In genomic region chr12:115938794-115939377, GRCh38 we compare ENCODE assay signal across 37 cellular contexts.
DNase-seq lines count a peak whose midpoint lies in the region; ATAC-seq, FAIRE-seq and TF ChIP-seq lines count a peak whose summit lies in the region.
"Had no signal": no experiment of that assay in that cellular context is flagged by ENCODE, and none has a peak within 500 bp of the region (broad histone marks: within the 10 kb centered on the region; RNA-seq: fewer than 3 reads in every experiment).

No MANE protein-coding gene starts in this region.

- H3K4me2 ChIP-seq in HepG2 (ENCODE audit: low read depth, low read length) (no peak overlapping the region), K562 (ENCODE audit: insufficient read depth, low read length) (no peak overlapping the region)
- H3K4me2 ChIP-seq: A549; BLaER1; BLaER1 treated with 17β-estradiol and CSF1 and Interleukin-3, amounts not matched to agents 10 nM and 100 nM had no signal

- H4K20me1 ChIP-seq in HepG2 (ENCODE audit: insufficient read depth, low read length) (no peaks in the 10 kb centered on the region), K562 (replicated peaks; ENCODE audit: control insufficient read depth, insufficient read depth, low read length) (no peaks in the 10 kb centered on the region)
- H4K20me1 ChIP-seq: BLaER1; BLaER1 treated with 17β-estradiol and CSF1 and Interleukin-3, amounts not matched to agents 10 nM and 100 nM had no signal

- DNase-seq in activated T-cell treated with anti-CD3 and anti-CD28 coated beads, Interleukin-2, amount 50 U/mL, for 72 hours: no peak
- no peak for DNase-seq in activated T-cell treated with anti-CD3 and anti-CD28 coated beads, Interleukin-2, amount 50 U/mL, for 4 hours
- DNase-seq in HepG2 (ENCODE audit: low spot score): no peak
- no peak for DNase-seq in right lobe of liver
- no peak for DNase-seq in K562 (ENCODE audit: extremely low read depth in 1 of 4, low spot score in 3 of 4)
- DNase-seq in brain microvascular endothelial cell: no peak
- DNase-seq in activated naive CD8-positive, alpha-beta T cell treated with anti-CD3 and anti-CD28 coated beads, Interleukin-2, amount 50 U/mL, for 24 hours: no peak
- DNase-seq: 8988T; ACHN; AML-193; BE2C; C1 segment of cervical spinal cord; Caco-2; Calu3; CD4-positive, alpha-beta memory T cell; CD4-positive, alpha-beta T cell; CD4-positive, CD25-positive, alpha-beta regulatory T cell; CD8-positive, alpha-beta memory T cell; CD8-positive, alpha-beta T cell; COR-L47; DMS 273 treated with DMSO at 0.1 percent for 48 hours; DMS153; DMS53; DMS79; DMS79 treated with DMSO at 0.1 percent for 48 hours; DND-41; EL had no signal

- BruUV-seq in HepG2 (replicated peaks; lab: Mats Ljungman, UMichigan) (no TSS peak), K562 (replicated peaks; lab: Mats Ljungman, UMichigan) (no TSS peak)

- H3K4me1 ChIP-seq in HepG2 (ENCODE audit: insufficient read depth, low read length) (peaks cover 10% of the 10 kb centered on the region), right lobe of liver (peaks cover 0 to 6% (median 3%) of the 10 kb centered on the region in 4 donors), HEK293 (ENCODE audit: control insufficient read depth, insufficient read depth, low read length) (no peaks in the 10 kb centered on the region), K562 (replicated peaks in 1 of 2; ENCODE audit: control insufficient read depth in 2 of 2, insufficient read depth in 2 of 2, low read length in 2 of 2) (no peaks in the 10 kb centered on the region)
- H3K4me1 ChIP-seq: A549, BE2C, BLaER1, Caco-2 had no signal

- CTCF ChIA-PET in HepG2 (lab: Yijun Ruan, JAX; ENCODE audit: low intra/inter-chr PET ratio, low total read pairs): no interaction called here
- CTCF ChIA-PET in HEK293 (lab: Yijun Ruan, JAX): interaction anchor here (0.7 to 1.6 kb wide), 3 partner anchors 19 to 1052 kb away, joined by 3 to 4 read pairs (median 4); no protein-coding TSS in a partner anchor
- CTCF ChIA-PET in K562 (lab: Yijun Ruan, JAX; ENCODE audit: low intra/inter-chr PET ratio): no interaction called here

- no peaks in the 10 kb centered on the region for H3K79me2 ChIP-seq in HepG2 (ENCODE audit: insufficient read depth, low read length)
- no peaks in the 10 kb centered on the region for H3K79me2 ChIP-seq in K562 (ENCODE audit: control insufficient read depth, insufficient read depth, low read length)

- POLR2A ChIA-PET in HepG2 (lab: Yijun Ruan, JAX): no interaction called here
- POLR2A ChIA-PET in HEK293 (lab: Yijun Ruan, JAX): no interaction called here
- POLR2A ChIA-PET in K562 (lab: Yijun Ruan, JAX): no interaction called here

- FAIRE-seq in HepG2 (lab: Jason Lieb, UNC): no peak
- FAIRE-seq in K562 (lab: Jason Lieb, UNC): no peak
- FAIRE-seq: A204.1, A549, D721Med had no signal

- TF ChIP-seq EP300 in HepG2 (IDR thresholded peaks at IDR 0.05; ENCODE audit: low read depth in 2 of 2, low read length in 2 of 2): no peak
- TF ChIP-seq EP300 in HepG2 (CRISPR knock-in tag; IDR thresholded peaks at IDR 0.05; ENCODE audit: borderline replicate concordance): no peak
- no peak for TF ChIP-seq EP300 in K562 (IDR thresholded peaks at IDR 0.05; ENCODE audit: low read length)

- peaks cover 3 to 5% of the 10 kb centered on the region in 2 donors for H3K9me3 Mint-ChIP-seq in activated T-cell treated with anti-CD3 and anti-CD28 coated beads, Interleukin-2, amount 50 U/mL, for 72 hours
- H3K9me3 Mint-ChIP-seq in activated T-cell treated with anti-CD3 and anti-CD28 coated beads, Interleukin-2, amount 50 U/mL, for 4 hours: peaks cover 9% of the 10 kb centered on the region
- H3K9me3 Mint-ChIP-seq in activated naive CD8-positive, alpha-beta T cell treated with anti-CD3 and anti-CD28 coated beads, Interleukin-2, amount 50 U/mL, for 24 hours: peaks cover 9% of the 10 kb centered on the region

- H3K27ac Mint-ChIP-seq in activated T-cell treated with anti-CD3 and anti-CD28 coated beads, Interleukin-2, amount 50 U/mL, for 72 hours: peak overlapping the region; percentile 12
- H3K27ac Mint-ChIP-seq in activated naive CD8-positive, alpha-beta T cell treated with anti-CD3 and anti-CD28 coated beads, Interleukin-2, amount 50 U/mL, for 24 hours: no peak overlapping the region
- H3K27ac Mint-ChIP-seq: B cell; CD14-positive monocyte; CD4-positive, alpha-beta memory T cell; CD4-positive, alpha-beta T cell; CD8-positive, alpha-beta memory T cell; CD8-positive, alpha-beta T cell had no signal

- H3K36me3 ChIP-seq in HepG2 (replicated peaks in 1 of 2; ENCODE audit: control insufficient read depth in 1 of 2, insufficient read depth in 2 of 2, low read length in 2 of 2) (no peaks in the 10 kb centered on the region), right lobe of liver (no peaks in the 10 kb centered on the region), HEK293 (ENCODE audit: control insufficient read depth in 2 of 2, insufficient read depth in 1 of 2, low read length in 2 of 2) (no peaks in the 10 kb centered on the region), K562 (ENCODE audit: control insufficient read depth, insufficient read depth, low read length) (no peaks in the 10 kb centered on the region), brain microvascular endothelial cell (replicated peaks) (no peaks in the 10 kb centered on the region)
- H3K36me3 ChIP-seq: BE2C; BLaER1; BLaER1 treated with 17β-estradiol and CSF1 and Interleukin-3, amounts not matched to agents 10 nM and 100 nM had no signal

- TF ChIP-seq RAD21 in HepG2 (CRISPR knock-in tag; IDR thresholded peaks at IDR 0.05): no peak
- no peak for TF ChIP-seq RAD21 in K562 (CRISPR knock-in tag; conservative IDR thresholded peaks at IDR 0.05 in 1 of 2, IDR thresholded peaks at IDR 0.05 in 1 of 2)

- intact Hi-C loops in HepG2 (cut with micrococcal nuclease; ENCODE audit: unreplicated experiment): no loop called here
- intact Hi-C loops in right lobe of liver (cut with DNase I): no loop called here
- intact Hi-C loops in K562 (cut with micrococcal nuclease): no loop called here

- in situ Hi-C loops in HepG2 (cut with HindIII; ENCODE audit: extremely low pct_ligation_motif_present, low pct_unique_long_range_greater_than_20kb): no loop called here
- in situ Hi-C loops in K562 (cut with MboI): loop anchor here (25.0 kb wide), 1 partner anchor 1952 kb away; no protein-coding TSS in a partner anchor
- in situ Hi-C loops in brain microvascular endothelial cell (cut with HindIII; ENCODE audit: low pct_ligation_motif_present, low sequenced_read_pairs): no loop called here

- peaks cover 3 to 7% of the 10 kb centered on the region in 2 donors for H3K36me3 Mint-ChIP-seq in activated T-cell treated with anti-CD3 and anti-CD28 coated beads, Interleukin-2, amount 50 U/mL, for 72 hours (ENCODE audit: insufficient read depth in 2 of 2)
- H3K36me3 Mint-ChIP-seq in activated T-cell treated with anti-CD3 and anti-CD28 coated beads, Interleukin-2, amount 50 U/mL, for 4 hours (ENCODE audit: insufficient read depth): peaks cover 2% of the 10 kb centered on the region
- peaks cover 1% of the 10 kb centered on the region for H3K36me3 Mint-ChIP-seq in activated naive CD8-positive, alpha-beta T cell treated with anti-CD3 and anti-CD28 coated beads, Interleukin-2, amount 50 U/mL, for 24 hours (ENCODE audit: low read depth)
- H3K36me3 Mint-ChIP-seq: CD14-positive monocyte; CD4-positive, alpha-beta memory T cell; CD4-positive, CD25-positive, alpha-beta regulatory T cell; CD8-positive, alpha-beta memory T cell; CD8-positive, alpha-beta T cell had no signal

- TF ChIP-seq POLR2A in HepG2 (IDR thresholded peaks at IDR 0.05; ENCODE audit: insufficient read depth in 1 of 2, low read depth in 2 of 2, low read length in 2 of 2): no peak
- no peak for TF ChIP-seq POLR2A in right lobe of liver (IDR thresholded peaks at IDR 0.05)
- TF ChIP-seq POLR2A in K562 (conservative IDR thresholded peaks at IDR 0.05): no peak

- no peak overlapping the region for H3K27ac ChIP-seq in HepG2 (ENCODE audit: extremely low read length, insufficient read depth, low read length)
- no peak overlapping the region for H3K27ac ChIP-seq in right lobe of liver
- H3K27ac ChIP-seq in HEK293 (ENCODE audit: extremely low read depth, low read depth, low read length): no peak overlapping the region
- H3K27ac ChIP-seq in K562 (ENCODE audit: extremely low read depth, low read depth, low read length): no peak overlapping the region
- H3K27ac ChIP-seq in brain microvascular endothelial cell: no peak overlapping the region
- H3K27ac ChIP-seq: 22Rv1; A549; BLaER1; BLaER1 treated with 17β-estradiol and CSF1 and Interleukin-3, amounts not matched to agents 10 nM and 100 nM; C4-2B had no signal

- H3K27me3 ChIP-seq in HepG2 (ENCODE audit: control insufficient read depth in 1 of 2, insufficient read depth in 2 of 2, low read length in 2 of 2) (no peaks in the 10 kb centered on the region), right lobe of liver (no peaks in the 10 kb centered on the region), K562 (ENCODE audit: control insufficient read depth in 2 of 2, insufficient read depth in 2 of 2, low read length in 2 of 2) (no peaks in the 10 kb centered on the region; a peak in 1 of 5 replicates), brain microvascular endothelial cell (replicated peaks) (no peaks in the 10 kb centered on the region)
- H3K27me3 ChIP-seq: BE2C; BLaER1; BLaER1 treated with 17β-estradiol and CSF1 and Interleukin-3, amounts not matched to agents 10 nM and 100 nM had no signal

- H3K4me1 Mint-ChIP-seq in activated T-cell treated with anti-CD3 and anti-CD28 coated beads, Interleukin-2, amount 50 U/mL, for 72 hours (ENCODE audit: low read depth): no peaks in the 10 kb centered on the region
- H3K4me1 Mint-ChIP-seq in activated T-cell treated with anti-CD3 and anti-CD28 coated beads, Interleukin-2, amount 50 U/mL, for 4 hours (ENCODE audit: low read depth): no peaks in the 10 kb centered on the region
- no peaks in the 10 kb centered on the region for H3K4me1 Mint-ChIP-seq in activated naive CD8-positive, alpha-beta T cell treated with anti-CD3 and anti-CD28 coated beads, Interleukin-2, amount 50 U/mL, for 24 hours
- H3K4me1 Mint-ChIP-seq: B cell; CD14-positive monocyte; CD4-positive, alpha-beta memory T cell; CD4-positive, CD25-positive, alpha-beta regulatory T cell; CD8-positive, alpha-beta memory T cell had no signal

- H3K9me3 ChIP-seq in HepG2 (ENCODE audit: low read length) (peaks cover 10% of the 10 kb centered on the region; the same call in 1 of the 2 replicates), right lobe of liver (no peaks in the 10 kb centered on the region), HEK293 (ENCODE audit: control insufficient read depth, insufficient read depth, low read depth, low read length) (no peaks in the 10 kb centered on the region), K562 (replicated peaks; ENCODE audit: control insufficient read depth, insufficient read depth, low read depth, low read length) (no peaks in the 10 kb centered on the region)
- H3K9me3 ChIP-seq: BE2C, Caco-2 had no signal

- no peak overlapping the region for H3K4me3 ChIP-seq in HepG2 (replicated peaks in 1 of 3; ENCODE audit: insufficient read depth in 1 of 3, low read depth in 2 of 3, low read length in 3 of 3)
- H3K4me3 ChIP-seq in right lobe of liver: no peak overlapping the region
- no peak overlapping the region for H3K4me3 ChIP-seq in HEK293 (ENCODE audit: low read depth, low read length)
- H3K4me3 ChIP-seq in K562: no peak overlapping the region
- H3K4me3 ChIP-seq in brain microvascular endothelial cell (ENCODE audit: low read depth, low read length): no peak overlapping the region
- H3K4me3 ChIP-seq: A549; BLaER1; BLaER1 treated with 17β-estradiol and CSF1 and Interleukin-3, amounts not matched to agents 10 nM and 100 nM had no signal

- H3K9me1 ChIP-seq in K562 (ENCODE audit: control insufficient read depth, insufficient read depth, low read length): no peaks in the 10 kb centered on the region

- ATAC-seq in activated T-cell treated with anti-CD3 and anti-CD28 coated beads, Interleukin-2, amount 50 U/mL, for 72 hours (replicated peaks in 1 of 2): no peak
- no peak for ATAC-seq in activated T-cell treated with anti-CD3 and anti-CD28 coated beads, Interleukin-2, amount 50 U/mL, for 4 hours
- ATAC-seq in HepG2: no peak
- no peak for ATAC-seq in right lobe of liver
- no peak for ATAC-seq in K562
- ATAC-seq in activated naive CD8-positive, alpha-beta T cell treated with anti-CD3 and anti-CD28 coated beads, Interleukin-2, amount 50 U/mL, for 24 hours: no peak
- ATAC-seq: A549; CD8-positive, alpha-beta T cell had no signal

- peaks cover 7% of the 10 kb centered on the region for H3K27me3 Mint-ChIP-seq in activated T-cell treated with anti-CD3 and anti-CD28 coated beads, Interleukin-2, amount 50 U/mL, for 72 hours (ENCODE audit: low read depth)
- H3K27me3 Mint-ChIP-seq in activated T-cell treated with anti-CD3 and anti-CD28 coated beads, Interleukin-2, amount 50 U/mL, for 4 hours (ENCODE audit: low read depth): peaks cover 11% of the 10 kb centered on the region
- H3K27me3 Mint-ChIP-seq in activated naive CD8-positive, alpha-beta T cell treated with anti-CD3 and anti-CD28 coated beads, Interleukin-2, amount 50 U/mL, for 24 hours: peaks cover 4% of the 10 kb centered on the region
- H3K27me3 Mint-ChIP-seq: CD4-positive, CD25-positive, alpha-beta regulatory T cell had no signal

- H3K9ac ChIP-seq in HepG2 (ENCODE audit: insufficient read depth, low read depth, low read length) (no peak overlapping the region), K562 (ENCODE audit: insufficient read depth in 1 of 2, low read depth in 2 of 2, low read length in 2 of 2) (no peak overlapping the region)
- H3K9ac ChIP-seq: BLaER1; BLaER1 treated with 17β-estradiol and CSF1 and Interleukin-3, amounts not matched to agents 10 nM and 100 nM had no signal

- WGBS in HepG2 (ENCODE audit: low lambda C conversion rate): 6% methylated on average over 1 of the region's 1 CpG
- WGBS in right lobe of liver (ENCODE audit: insufficient coverage, low coverage, low lambda C conversion rate, missing lambda C conversion rate): 65% methylated on average over 1 of the region's 1 CpG
- WGBS in K562 (ENCODE audit: insufficient coverage, low coverage, missing lambda C conversion rate): 17% methylated on average over 1 of the region's 1 CpG

- H2AFZ ChIP-seq in HepG2 (ENCODE audit: low read length) (no peak overlapping the region), K562 (ENCODE audit: low read depth, low read length) (no peak overlapping the region)

- no peak overlapping the region for H3K4me3 Mint-ChIP-seq in activated T-cell treated with anti-CD3 and anti-CD28 coated beads, Interleukin-2, amount 50 U/mL, for 72 hours
- H3K4me3 Mint-ChIP-seq in activated T-cell treated with anti-CD3 and anti-CD28 coated beads, Interleukin-2, amount 50 U/mL, for 4 hours: no peak overlapping the region
- H3K4me3 Mint-ChIP-seq in activated naive CD8-positive, alpha-beta T cell treated with anti-CD3 and anti-CD28 coated beads, Interleukin-2, amount 50 U/mL, for 24 hours: no peak overlapping the region
- H3K4me3 Mint-ChIP-seq: B cell; CD14-positive monocyte; CD4-positive, alpha-beta memory T cell; CD4-positive, alpha-beta T cell; CD4-positive, CD25-positive, alpha-beta regulatory T cell; CD8-positive, alpha-beta memory T cell; CD8-positive, alpha-beta T cell had no signal

- TF ChIP-seq CTCF in HepG2 (CRISPR knock-in tag; IDR thresholded peaks at IDR 0.05): no peak
- TF ChIP-seq CTCF in right lobe of liver (IDR thresholded peaks at IDR 0.05): no peak
- TF ChIP-seq CTCF in HEK293 (tag by site-specific recombination; IDR thresholded peaks at IDR 0.05): no peak
- TF ChIP-seq CTCF in K562 (IDR thresholded peaks at IDR 0.05 in 2 of 3, conservative IDR thresholded peaks at IDR 0.05 in 1 of 3; ENCODE audit: insufficient read depth in 2 of 3, low read depth in 1 of 3, low read length in 3 of 3): no peak
- no peak for TF ChIP-seq CTCF in brain microvascular endothelial cell (IDR thresholded peaks at IDR 0.05; ENCODE audit: low read depth, low read length, missing control alignments)
